In the genomic region with DNA sequence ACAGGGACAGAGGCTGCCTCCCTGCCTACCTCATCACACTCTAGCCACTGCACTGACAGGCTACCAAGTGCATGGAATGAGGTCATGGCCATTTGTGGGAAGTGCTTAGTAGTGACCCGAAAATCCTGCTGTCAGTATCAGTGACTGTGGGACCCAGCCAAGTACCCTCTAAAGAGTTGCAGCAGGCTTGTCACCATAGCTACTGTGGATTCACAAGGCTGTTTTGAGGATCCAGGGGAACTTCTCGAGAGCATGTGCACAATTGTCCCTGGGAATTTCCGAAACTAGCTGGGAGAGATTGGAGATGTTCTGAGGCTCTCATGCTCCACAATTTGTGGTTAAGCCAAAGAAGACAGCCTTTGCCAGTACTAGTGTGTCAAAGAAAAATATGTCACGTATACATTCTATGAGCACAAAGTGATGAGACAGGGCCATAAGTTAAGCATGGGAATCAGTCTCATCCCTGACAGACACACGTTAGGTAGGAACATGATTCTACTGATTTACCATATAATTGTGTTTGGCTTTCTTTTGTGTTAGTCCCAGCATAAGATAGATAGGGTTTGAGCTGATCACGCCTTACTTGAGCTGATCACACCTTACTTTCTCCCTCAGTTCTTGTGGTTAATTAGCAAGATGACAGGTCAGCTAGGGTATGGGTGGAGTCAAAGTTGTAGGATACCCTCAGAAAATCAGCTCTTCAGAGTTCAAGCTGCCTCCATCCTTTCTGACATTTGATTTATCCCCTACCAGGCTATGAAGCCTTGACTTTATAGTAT, we compare ENCODE assay signal across 13 cellular contexts. TPM values are rescaled to one million over a fixed set of nuclear protein-coding genes. Genes with fewer than 3 reads are reported as not detected.
A peak's percentile ranks its signal among the peaks of the same experiment; 100 is the strongest.
DNase-seq lines count a peak whose midpoint lies in the region; ATAC-seq, FAIRE-seq and TF ChIP-seq lines count a peak whose summit lies in the region.
"Had no signal": no experiment of that assay in that cellular context is flagged by ENCODE, and none has a peak within 500 bp of the region (broad histone marks: within the 10 kb centered on the region; RNA-seq: fewer than 3 reads in every experiment).

No MANE protein-coding gene starts in this region.

- ATAC-seq in Right ventricle myocardium inferior = peak; percentile 47
- ATAC-seq in foreskin keratinocyte = peak; percentile 21
- ATAC-seq: body of pancreas had no signal

- H3K36me3 Mint-ChIP-seq in CD4-positive, alpha-beta memory T cell = no peaks in the 10 kb centered on the region

- CTCF ChIA-PET in CD4-positive, alpha-beta memory T cell (lab: Charles Lee; ENCODE audit: partially characterized antibody) = interaction anchor here (0.7 to 11.1 kb wide), 29 partner anchors 8 to 430 kb away, joined by 3 to 218 read pairs (median 6); partner anchors contain the start of gene SMIM13

- DNase-seq in Right ventricle myocardium inferior (ENCODE audit: missing footprints) (no peak), cardiac septum (ENCODE audit: low spot score) (no peak), M059J (ENCODE audit: low read depth) (peak; percentile 85), foreskin keratinocyte (no peak), thyroid gland (peak; percentile 10 to 25), small intestine (no peak), stomach (no peak)
- no peak for DNase-seq in CD4-positive, alpha-beta memory T cell
- DNase-seq: body of pancreas, DND-41, KG1, NCI-H1694 treated with DMSO at 0.1 percent for 48 hours had no signal

- H3K27ac Mint-ChIP-seq in CD4-positive, alpha-beta memory T cell = no peak overlapping the region

- H3K36me3 ChIP-seq in thyroid gland (no peaks in the 10 kb centered on the region), small intestine (ENCODE audit: control insufficient read depth in 2 of 2, insufficient read depth in 2 of 2, low read length in 2 of 2) (no peaks in the 10 kb centered on the region), stomach (no peaks in the 10 kb centered on the region)
- H3K36me3 ChIP-seq in CD4-positive, alpha-beta memory T cell (ENCODE audit: insufficient read depth, low read length) = no peaks in the 10 kb centered on the region

- H3K27ac ChIP-seq in foreskin keratinocyte = no peak overlapping the region
- H3K27ac ChIP-seq in thyroid gland = peak overlapping the region in 1 of 3 donors; percentile 28
- H3K27ac ChIP-seq in small intestine (ENCODE audit: low read depth in 1 of 2, low read length in 1 of 2) = no peak overlapping the region
- peak overlapping the region in 1 of 5 donors; percentile 11 for H3K27ac ChIP-seq in stomach
- H3K27ac ChIP-seq in CD4-positive, alpha-beta memory T cell (ENCODE audit: low read depth, low read length) = no peak overlapping the region
- H3K27ac ChIP-seq: body of pancreas, parathyroid adenoma had no signal

- WGBS in thyroid gland, 2 donors = 60 to 74% methylated on average over 6 of the region's 6 CpGs
- WGBS in small intestine, 3 donors = 59 to 89% (median 64%) methylated on average over 6 of the region's 6 CpGs
- 61 to 89% (median 65%) methylated on average over 6 of the region's 6 CpGs for WGBS in stomach, 5 donors

- POLR2A ChIA-PET in CD4-positive, alpha-beta memory T cell (lab: Charles Lee; ENCODE audit: partially characterized antibody) = no interaction called here

- no peak for TF ChIP-seq CTCF in foreskin keratinocyte (conservative IDR thresholded peaks at IDR 0.05)
- no peak for TF ChIP-seq CTCF in thyroid gland (IDR thresholded peaks at IDR 0.05)
- TF ChIP-seq CTCF in stomach (IDR thresholded peaks at IDR 0.05) = no peak

- H3K9me3 Mint-ChIP-seq in CD4-positive, alpha-beta memory T cell = no peaks in the 10 kb centered on the region

- TF ChIP-seq EP300 in stomach (IDR thresholded peaks at IDR 0.05) = no peak

- intact Hi-C loops in Right ventricle myocardium inferior (cut with DNase I) (loop anchor here (5.0 to 10.0 kb wide), 4 partner anchors 82 to 540 kb away; no protein-coding TSS in a partner anchor), cardiac septum (cut with DNase I) (loop anchor here (1.0 to 5.0 kb wide), 2 partner anchors 253 to 323 kb away; no protein-coding TSS in a partner anchor), thyroid gland (cut with DNase I) (loop anchor here (10.0 kb wide), 1 partner anchor 240 kb away; no protein-coding TSS in a partner anchor), stomach (cut with DNase I; ENCODE audit: low total_unique reads) (loop anchor here (5.0 to 10.0 kb wide), 3 partner anchors 260 to 353 kb away; partner anchors contain the start of gene NEDD9)
- intact Hi-C loops in CD4-positive, alpha-beta memory T cell (cut with micrococcal nuclease) = no loop called here

- H3K27me3 Mint-ChIP-seq in CD4-positive, alpha-beta memory T cell = no peaks in the 10 kb centered on the region

- H3K27me3 ChIP-seq in foreskin keratinocyte (no peaks in the 10 kb centered on the region), thyroid gland (no peaks in the 10 kb centered on the region), small intestine (ENCODE audit: control insufficient read depth in 2 of 2, insufficient read depth in 2 of 2, low read length in 2 of 2) (no peaks in the 10 kb centered on the region), stomach (no peaks in the 10 kb centered on the region)
- H3K27me3 ChIP-seq in CD4-positive, alpha-beta memory T cell (ENCODE audit: insufficient read depth, low read length) = no peaks in the 10 kb centered on the region
- H3K27me3 ChIP-seq: body of pancreas had no signal

- no peaks in the 10 kb centered on the region for H3K4me1 ChIP-seq in foreskin keratinocyte
- H3K4me1 ChIP-seq in thyroid gland = peaks cover 18 to 27% of the 10 kb centered on the region in 2 donors
- no peaks in the 10 kb centered on the region for H3K4me1 ChIP-seq in small intestine (ENCODE audit: control insufficient read depth in 2 of 2, insufficient read depth in 1 of 2, low read depth in 1 of 2, low read length in 1 of 2)
- peaks cover 0 to 16% (median 2%) of the 10 kb centered on the region in 4 donors for H3K4me1 ChIP-seq in stomach
- peaks cover 5% of the 10 kb centered on the region for H3K4me1 ChIP-seq in CD4-positive, alpha-beta memory T cell (ENCODE audit: insufficient read depth, low read length)
- H3K4me1 ChIP-seq: body of pancreas had no signal

- TF ChIP-seq POLR2A in thyroid gland (IDR thresholded peaks at IDR 0.05) (no peak), stomach (IDR thresholded peaks at IDR 0.05) (no peak)

- H3K9me3 ChIP-seq in thyroid gland (no peaks in the 10 kb centered on the region), small intestine (ENCODE audit: control insufficient read depth, low read depth) (no peaks in the 10 kb centered on the region), stomach (no peaks in the 10 kb centered on the region)
- H3K9me3 ChIP-seq in CD4-positive, alpha-beta memory T cell (ENCODE audit: control insufficient read depth in 1 of 2, low read length in 2 of 2) = no peaks in the 10 kb centered on the region
- H3K9me3 ChIP-seq: body of pancreas had no signal

- peaks cover 0 to 1% (median 0%) of the 10 kb centered on the region in 4 donors for H3K4me1 Mint-ChIP-seq in CD4-positive, alpha-beta memory T cell

- no peak overlapping the region for H3K4me3 Mint-ChIP-seq in CD4-positive, alpha-beta memory T cell

- no peak for FAIRE-seq in small intestine (lab: Jason Lieb, UNC)

- H3K4me3 ChIP-seq in thyroid gland (replicated peaks in 1 of 3) (no peak overlapping the region), small intestine (ENCODE audit: low read depth in 1 of 2, low read length in 2 of 2) (no peak overlapping the region), stomach (no peak overlapping the region)
- H3K4me3 ChIP-seq in CD4-positive, alpha-beta memory T cell (ENCODE audit: low read length in 2 of 2) = no peak overlapping the region
- H3K4me3 ChIP-seq: body of pancreas had no signal

RNA-seq across cellular contexts. Expression of gene TMEM170B, which starts 42.6 kb away (rescaled TPM):
- total RNA-seq in Right ventricle myocardium inferior = 4.8 TPM
- total RNA-seq in cardiac septum = 4.2 TPM
- 1.2 and 4.0 TPM in 2 replicates for total RNA-seq in M059J (2014; rRNA removed; shearing (Covaris generic))
- total RNA-seq in foreskin keratinocyte = 0.03 and 0.07 TPM in 2 replicates
- 0.01 and 0.02 TPM in 2 replicates for polyA plus RNA-seq in foreskin keratinocyte
- total RNA-seq in thyroid gland = 10 to 100 TPM in 1 of 4 donors, 1 to 10 TPM in 3; 6.6 to 12.7 (median 7.7) TPM
- polyA plus RNA-seq in small intestine = 1 to 10 TPM in 1 of 3 donors, under 1 TPM in 2; under 0.01 to 1.0 (median 0.54) TPM
- total RNA-seq in stomach = 1 to 10 TPM in 4 of 5 donors, under 1 TPM in 1; 0.29 to 8.4 (median 1.9) TPM
- 1 to 10 TPM in 2 of 3 donors, under 1 TPM in 1; 0.65 to 1.1 (median 1.1) TPM for polyA plus RNA-seq in stomach
- 1 to 10 TPM; 1.9 to 2.1 TPM for total RNA-seq in CD4-positive, alpha-beta memory T cell
- under 1 TPM; 0.08 to 0.38 TPM for polyA plus RNA-seq in CD4-positive, alpha-beta memory T cell

Comparison
In these comparisons a context has a peak if more than half of its experiments do, and no peak if none do; other contexts are left out.
1. DNase-seq: peak in M059J (single experiment) and thyroid gland (2 of 2); none in Right ventricle myocardium inferior (single experiment), cardiac septum (single experiment), foreskin keratinocyte (0 of 2), small intestine (single experiment), stomach (single experiment) and CD4-positive, alpha-beta memory T cell (0 of 5).